In the genomic region with DNA sequence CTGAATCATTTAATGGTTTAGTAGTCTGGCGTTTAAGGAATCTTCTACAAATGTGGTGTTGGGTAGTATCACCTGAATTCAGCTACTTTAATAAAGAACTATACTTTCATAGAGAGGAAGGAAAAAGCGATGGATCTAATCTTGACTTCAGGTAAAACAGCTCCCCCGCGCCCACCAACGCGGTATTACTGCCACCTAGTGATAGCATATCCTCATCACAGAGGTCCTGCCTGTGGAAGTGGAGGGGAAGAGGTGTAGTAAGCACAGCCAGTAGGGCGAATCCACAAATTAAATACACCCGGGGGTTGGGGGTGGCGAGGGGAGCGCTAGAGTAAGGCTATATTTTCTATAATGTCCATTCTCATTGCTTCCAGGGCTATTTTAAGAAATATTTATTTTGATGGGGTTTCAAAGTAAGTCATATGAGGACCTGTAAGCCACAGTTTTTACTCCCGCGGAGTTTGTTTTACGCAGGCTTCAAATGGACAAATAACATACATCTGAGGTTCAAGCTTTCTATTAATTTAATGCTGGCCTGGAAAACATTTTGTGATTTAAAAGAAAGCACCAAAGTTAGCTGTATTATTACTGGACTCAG, we compare ENCODE assay signal across 8 cellular contexts. TPM values are rescaled to one million over a fixed set of nuclear protein-coding genes. Genes with fewer than 3 reads are reported as not detected.
DNase-seq lines count a peak whose midpoint lies in the region; FAIRE-seq and TF ChIP-seq lines count a peak whose summit lies in the region.

No MANE protein-coding gene starts in this region.

- H3K9me1 ChIP-seq in keratinocyte (ENCODE audit: control insufficient read depth, extremely low read depth, insufficient read depth, low read length) = no peaks in the 10 kb centered on the region

- H3K27ac ChIP-seq in keratinocyte (ENCODE audit: control insufficient read depth, insufficient read depth, low read length) = no peak overlapping the region

- no peak overlapping the region for H3K4me2 ChIP-seq in keratinocyte (ENCODE audit: control insufficient read depth, extremely low read depth, insufficient read depth, low read depth, low read length)

- dilution Hi-C loops in keratinocyte (cut with MboI; ENCODE audit: extremely low pct_ligation_motif_present, low sequenced_read_pairs) = no loop called here

- no peaks in the 10 kb centered on the region for H4K20me1 ChIP-seq in keratinocyte (ENCODE audit: control insufficient read depth, extremely low read depth, insufficient read depth, low read length)

- DNase-seq in H54 (ENCODE audit: insufficient read length, low spot score) = peak; percentile 12
- peak; percentile 51 for DNase-seq in T-helper 9 cell
- peak; percentile 6 for DNase-seq in astrocyte of the cerebellum (ENCODE audit: low read depth)
- no peak for DNase-seq in keratinocyte (ENCODE audit: low read depth, low spot score)
- DNase-seq in stimulated activated CD4-positive, alpha-beta T cell treated with anti-CD3 and anti-CD28 coated beads, TNF-alpha, amount 100 ng/mL, for 4 hours (ENCODE audit: low read depth in 3 of 3) = peak; percentile 42 to 60 (median 57)
- no peak for DNase-seq in NCI-H446 treated with DMSO at 0.1 percent for 48 hours (lab: John Stamatoyannopoulos, UW)

- no peak overlapping the region for H3K9ac ChIP-seq in keratinocyte (ENCODE audit: control insufficient read depth, extremely low read depth, insufficient read depth, low read length)

- TF ChIP-seq CTCF in GM12874 (IDR thresholded peaks at IDR 0.05; ENCODE audit: insufficient read depth, low read depth, low read length) (peak; percentile 70), LNCAP (IDR thresholded peaks at IDR 0.05) (peak; percentile 74), astrocyte of the cerebellum (IDR thresholded peaks at IDR 0.05; ENCODE audit: low read depth, low read length, missing control alignments) (peak; percentile 60), keratinocyte (optimal IDR thresholded peaks at IDR 0.05 in 1 of 3, IDR thresholded peaks at IDR 0.05 in 1 of 3, conservative IDR thresholded peaks at IDR 0.05 in 1 of 3; ENCODE audit: extremely low read depth in 1 of 3, insufficient read depth in 2 of 3, low read length in 3 of 3) (peak; percentile 79 to 94 (median 82))

- H3K27me3 ChIP-seq in keratinocyte (ENCODE audit: control insufficient read depth, extremely low read depth, insufficient read depth, low read length) = no peaks in the 10 kb centered on the region

- peak; percentile 48 for FAIRE-seq in H54 (lab: Jason Lieb, UNC)
- peak; percentile 85 for FAIRE-seq in keratinocyte (lab: Jason Lieb, UNC)

- no peaks in the 10 kb centered on the region for H3K36me3 ChIP-seq in keratinocyte (ENCODE audit: control insufficient read depth in 2 of 2, extremely low read depth in 1 of 2, insufficient read depth in 2 of 2, low read length in 2 of 2)

- no peaks in the 10 kb centered on the region for H3K4me1 ChIP-seq in keratinocyte (ENCODE audit: control insufficient read depth, extremely low read depth, insufficient read depth, low read length)

- H3K9me3 ChIP-seq in keratinocyte (ENCODE audit: control insufficient read depth, low read depth, low read length) = no peaks in the 10 kb centered on the region

- no peak overlapping the region for H2AFZ ChIP-seq in keratinocyte (ENCODE audit: control insufficient read depth, low read length)

- no peak overlapping the region for H3K4me3 ChIP-seq in astrocyte of the cerebellum (ENCODE audit: low read depth, low read length)
- H3K4me3 ChIP-seq in keratinocyte (ENCODE audit: control insufficient read depth in 2 of 3, extremely low read depth in 1 of 3, insufficient read depth in 2 of 3, low read depth in 1 of 3, low read length in 3 of 3) = no peak overlapping the region

- H3K79me2 ChIP-seq in keratinocyte (ENCODE audit: control insufficient read depth, insufficient read depth, low read length) = no peaks in the 10 kb centered on the region

- TF ChIP-seq POLR2A in H54 (IDR thresholded peaks at IDR 0.05; ENCODE audit: low read depth, low read length) = no peak

- in situ Hi-C loops in astrocyte of the cerebellum (cut with HindIII; ENCODE audit: low sequenced_read_pairs) = no loop called here

RNA-seq across cellular contexts. Expression of a gene that starts 8.3 kb away (rescaled TPM):
- polyA plus RNA-seq in keratinocyte = 70.1 to 80.3 TPM (median 73.1 TPM) in 3 replicates
- 81.6 TPM for polyA plus RNA-seq in keratinocyte (2011; ENCODE audit: low read depth)
- 55.4 and 101 TPM in 2 replicates for polyA plus RNA-seq in keratinocyte (2011; cell fraction: cytosol; rRNA removed)
- 96.6 and 115 TPM in 2 replicates for polyA plus RNA-seq in keratinocyte (2011; cell fraction: nucleus; rRNA removed)
- 56.4 and 108 TPM in 2 replicates for polyA plus RNA-seq in keratinocyte (2012; ENCODE audit: low replicate concordance)
- polyA minus RNA-seq in keratinocyte = 41.2 to 124 TPM (median 103 TPM) in 3 replicates
- polyA minus RNA-seq in keratinocyte (2011; cell fraction: cytosol; rRNA and poly(A)+ RNA removed) = 44.5 TPM
- 80.8 and 144 TPM in 2 replicates for polyA minus RNA-seq in keratinocyte (2011; cell fraction: nucleus; rRNA and poly(A)+ RNA removed)

Comparison
In these comparisons a context has a peak if more than half of its experiments do, and no peak if none do; other contexts are left out.
1. DNase-seq: peak in H54 (single experiment), T-helper 9 cell (single experiment), astrocyte of the cerebellum (single experiment) and stimulated activated CD4-positive, alpha-beta T cell treated with anti-CD3 and anti-CD28 coated beads, TNF-alpha, amount 100 ng/mL, for 4 hours (3 of 3); none in keratinocyte (single experiment) and NCI-H446 treated with DMSO at 0.1 percent for 48 hours (single experiment).
2. Peak in every context shown above with its lines, with median percentiles within 50 percentile points of each other: CTCF ChIP-seq.